In genomic region chr3:54343495-54343894, GRCh38 we compare ENCODE assay signal across 35 cellular contexts.
"Had no signal": no experiment of that assay in that cellular context is flagged by ENCODE, and none has a peak within 500 bp of the region (broad histone marks: within the 10 kb centered on the region; RNA-seq: fewer than 3 reads in every experiment).

No MANE protein-coding gene starts in this region.

- H3K27me3 Mint-ChIP-seq: activated B cell treated with CpG ODN at 0.5 μM for 24 hours had no signal

- H3K4me3 Mint-ChIP-seq: activated B cell treated with CpG ODN at 0.5 μM for 24 hours; activated CD8-positive, alpha-beta T cell treated with anti-CD3 and anti-CD28 coated beads for 36 hours; activated naive CD4-positive, alpha-beta T cell treated with anti-CD3 and anti-CD28 coated beads for 36 hours; activated naive CD4-positive, alpha-beta T cell treated with anti-CD3 and anti-CD28 coated beads, Interleukin-2, amount 50 U/mL, for 24 hours; activated naive CD8-positive, alpha-beta T cell treated with anti-CD3 and anti-CD28 coated beads for 36 hours; activated naive CD8-positive, alpha-beta T cell treated with anti-CD3 and anti-CD28 coated beads, Interleukin-2, amount 50 U/mL, for 24 hours; activated T-helper 1 cell treated with anti-CD3 and anti-CD28 coated beads, Interleukin-12 subunit alpha, Interleukin-12 subunit beta, Interleukin-2, Interleukin-4 antibody, amounts not matched to agents 30 ng/mL and 10 ng/mL and 1 ng/mL, durations not matched to agents 14 hours and 24 hours and 36 hours; T-helper 17 cell; T-helper 2 cell treated with Interferon-gamma antibody and Interleukin-4, amounts not matched to agents 5 μg/mL and 100 μg/mL, for 36 hours had no signal

- H3K4me3 ChIP-seq: adrenal gland, body of pancreas, esophagus muscularis mucosa, gastrocnemius medialis, heart right ventricle had no signal

- H3K27me3 ChIP-seq: esophagus muscularis mucosa, foreskin keratinocyte, gastrocnemius medialis had no signal

- H3K4me1 Mint-ChIP-seq: activated B cell treated with CpG ODN at 0.5 μM for 24 hours; activated naive CD4-positive, alpha-beta T cell treated with anti-CD3 and anti-CD28 coated beads, Interleukin-2, amount 50 U/mL, for 24 hours; activated naive CD8-positive, alpha-beta T cell treated with anti-CD3 and anti-CD28 coated beads for 36 hours; activated naive CD8-positive, alpha-beta T cell treated with anti-CD3 and anti-CD28 coated beads, Interleukin-2, amount 50 U/mL, for 24 hours; T-helper 17 cell had no signal

- H3K36me3 ChIP-seq: adrenal gland, esophagus muscularis mucosa, gastrocnemius medialis, heart right ventricle, WERI-Rb-1 had no signal

- H3K9me3 ChIP-seq: adrenal gland, body of pancreas, esophagus muscularis mucosa, gastrocnemius medialis, heart right ventricle had no signal

- H3K27ac Mint-ChIP-seq: activated B cell treated with CpG ODN at 0.5 μM for 24 hours; activated CD8-positive, alpha-beta T cell treated with anti-CD3 and anti-CD28 coated beads for 36 hours; activated naive CD4-positive, alpha-beta T cell treated with anti-CD3 and anti-CD28 coated beads for 36 hours; activated naive CD4-positive, alpha-beta T cell treated with anti-CD3 and anti-CD28 coated beads, Interleukin-2, amount 50 U/mL, for 24 hours; activated naive CD8-positive, alpha-beta T cell treated with anti-CD3 and anti-CD28 coated beads for 36 hours; activated naive CD8-positive, alpha-beta T cell treated with anti-CD3 and anti-CD28 coated beads, Interleukin-2, amount 50 U/mL, for 24 hours; activated T-helper 1 cell treated with anti-CD3 and anti-CD28 coated beads, Interleukin-12 subunit alpha, Interleukin-12 subunit beta, Interleukin-2, Interleukin-4 antibody, amounts not matched to agents 30 ng/mL and 10 ng/mL and 1 ng/mL, durations not matched to agents 14 hours and 24 hours and 36 hours; activated T-helper 2 cell treated with anti-CD3 and anti-CD28 coated beads, Interferon-gamma antibody, Interleukin-2, Interleukin-4, amounts not matched to agents 10 μg/mL and 5 μg/mL and 100 μg/mL, durations not matched to agents 14 hours and 24 hours and 36 hours; T-helper 17 cell; T-helper 2 cell treated with Interferon-gamma antibody and Interleukin-4, amounts not matched to agents 5 μg/mL and 100 μg/mL, for 36 hours had no signal

- DNase-seq: activated B cell treated with CpG ODN at 0.5 μM for 24 hours; activated CD4-positive, alpha-beta T cell treated with anti-CD3 and anti-CD28 coated beads for 48 hours; activated CD4-positive, alpha-beta T cell treated with anti-CD3 and anti-CD28 coated beads, Interleukin-2, amount 50 U/mL, for 1 hour; activated CD4-positive, alpha-beta T cell treated with anti-CD3 and anti-CD28 coated beads, Interleukin-2, amount 50 U/mL, for 48 hours; activated CD8-positive, alpha-beta memory T cell treated with anti-CD3 and anti-CD28 coated beads for 24 hours; activated CD8-positive, alpha-beta memory T cell treated with anti-CD3 and anti-CD28 coated beads, Interleukin-2, amount 50 U/mL, for 4 hours; activated CD8-positive, alpha-beta T cell treated with anti-CD3 and anti-CD28 coated beads for 36 hours; activated effector memory CD4-positive, alpha-beta T cell treated with anti-CD3 and anti-CD28 coated beads, Interleukin-2, amount 50 U/mL, for 16 hours; activated naive CD4-positive, alpha-beta T cell treated with anti-CD3 and anti-CD28 coated beads for 36 hours; activated naive CD8-positive, alpha-beta T cell treated with anti-CD3 and anti-CD28 coated beads for 36 hours; activated naive CD8-positive, alpha-beta T cell treated with anti-CD3 and anti-CD28 coated beads, Interleukin-2, amount 50 U/mL, for 24 hours; activated T-cell treated with anti-CD3 and anti-CD28 coated beads, Interleukin-2, amount 50 U/mL, for 1 hour; activated T-cell treated with anti-CD3 and anti-CD28 coated beads, Interleukin-2, amount 50 U/mL, for 48 hours; adrenal gland; amygdala; aorta; body of pancreas; caudate nucleus; effector CD8-positive, alpha-beta T cell; erythroblast; foreskin keratinocyte; gastrocnemius medialis; glutamatergic neuron; heart right ventricle; T-helper 1 cell; T-helper 17 cell; T1000; WERI-Rb-1 had no signal

- H3K4me1 ChIP-seq: adrenal gland, body of pancreas, esophagus muscularis mucosa, foreskin keratinocyte, gastrocnemius medialis had no signal

- ATAC-seq: activated CD4-positive, CD25-positive, alpha-beta regulatory T cell treated with anti-CD3 and anti-CD28 coated beads, Interleukin-2, amount 50 U/mL, for 24 hours; activated CD8-positive, alpha-beta T cell treated with anti-CD3 and anti-CD28 coated beads for 36 hours; activated naive CD8-positive, alpha-beta T cell treated with anti-CD3 and anti-CD28 coated beads, Interleukin-2, amount 50 U/mL, for 24 hours; body of pancreas; foreskin keratinocyte; gastrocnemius medialis; T-helper 17 cell had no signal

- H3K9me3 Mint-ChIP-seq: activated B cell treated with CpG ODN at 0.5 μM for 24 hours; activated CD8-positive, alpha-beta T cell treated with anti-CD3 and anti-CD28 coated beads for 36 hours; activated naive CD4-positive, alpha-beta T cell treated with anti-CD3 and anti-CD28 coated beads for 36 hours; activated naive CD4-positive, alpha-beta T cell treated with anti-CD3 and anti-CD28 coated beads, Interleukin-2, amount 50 U/mL, for 24 hours; activated naive CD8-positive, alpha-beta T cell treated with anti-CD3 and anti-CD28 coated beads for 36 hours; activated naive CD8-positive, alpha-beta T cell treated with anti-CD3 and anti-CD28 coated beads, Interleukin-2, amount 50 U/mL, for 24 hours; activated T-helper 1 cell treated with anti-CD3 and anti-CD28 coated beads, Interleukin-12 subunit alpha, Interleukin-12 subunit beta, Interleukin-2, Interleukin-4 antibody, amounts not matched to agents 30 ng/mL and 10 ng/mL and 1 ng/mL, durations not matched to agents 14 hours and 24 hours and 36 hours; activated T-helper 2 cell treated with anti-CD3 and anti-CD28 coated beads, Interferon-gamma antibody, Interleukin-2, Interleukin-4, amounts not matched to agents 10 μg/mL and 5 μg/mL and 100 μg/mL, durations not matched to agents 14 hours and 24 hours and 36 hours; T-helper 2 cell treated with Interferon-gamma antibody and Interleukin-4, amounts not matched to agents 5 μg/mL and 100 μg/mL, for 36 hours had no signal

- FAIRE-seq: colon had no signal

- H3K27ac ChIP-seq: adrenal gland, body of pancreas, esophagus muscularis mucosa, foreskin keratinocyte, gastrocnemius medialis, heart right ventricle, WERI-Rb-1 had no signal

- H3K36me3 Mint-ChIP-seq: activated naive CD4-positive, alpha-beta T cell treated with anti-CD3 and anti-CD28 coated beads, Interleukin-2, amount 50 U/mL, for 24 hours; activated naive CD8-positive, alpha-beta T cell treated with anti-CD3 and anti-CD28 coated beads for 36 hours had no signal
